Comparison of ENCODE assay signal across 16 cellular contexts in genomic region chr4:185717018-185717726, GRCh38.
DNase-seq lines count a peak whose midpoint lies in the region; TF ChIP-seq lines count a peak whose summit lies in the region.
"Had no signal": no experiment of that assay in that cellular context is flagged by ENCODE, and none has a peak within 500 bp of the region (broad histone marks: within the 10 kb centered on the region; RNA-seq: fewer than 3 reads in every experiment).

No MANE protein-coding gene starts in this region.

- H3K36me3 Mint-ChIP-seq in brain, result peaks cover 31% of the 10 kb centered on the region
- H3K36me3 Mint-ChIP-seq: IgD-negative memory B cell, natural killer cell had no signal

- no peaks in the 10 kb centered on the region for H3K36me3 ChIP-seq in thyroid gland

- H3K27ac Mint-ChIP-seq in brain, result peak overlapping the region in 3 of 5 experiments; percentile 50 to 94 (median 75)
- H3K27ac Mint-ChIP-seq: activated CD8-positive, alpha-beta T cell treated with anti-CD3 and anti-CD28 coated beads, Interleukin-2, amount 10 ng/mL, durations not matched to agents 7 days and 5 days; IgD-negative memory B cell; natural killer cell had no signal

- peak overlapping the region in 1 of 5 experiments; percentile 53 for H3K4me3 Mint-ChIP-seq in brain
- H3K4me3 Mint-ChIP-seq: activated CD8-positive, alpha-beta T cell treated with anti-CD3 and anti-CD28 coated beads, Interleukin-2, amount 10 ng/mL, durations not matched to agents 7 days and 5 days; IgD-negative memory B cell; natural killer cell had no signal

- H3K27me3 Mint-ChIP-seq in brain, result no peaks in the 10 kb centered on the region

- H3K9me3 Mint-ChIP-seq in brain, result peaks cover 0 to 3% (median 0%) of the 10 kb centered on the region in 5 experiments
- H3K9me3 Mint-ChIP-seq: IgD-negative memory B cell, natural killer cell had no signal

- no peak for TF ChIP-seq CTCF in brain (conservative IDR thresholded peaks at IDR 0.05)
- no peak for TF ChIP-seq CTCF in thyroid gland (IDR thresholded peaks at IDR 0.05)
- TF ChIP-seq CTCF in lower leg skin (IDR thresholded peaks at IDR 0.05), result no peak

- H3K27me3 ChIP-seq in thyroid gland, result no peaks in the 10 kb centered on the region

- peaks cover 67% of the 10 kb centered on the region for H3K4me1 Mint-ChIP-seq in brain
- H3K4me1 Mint-ChIP-seq: IgD-negative memory B cell had no signal

- DNase-seq in DMS79 treated with DMSO at 0.1 percent for 48 hours (lab: John Stamatoyannopoulos, UW) (peak; percentile 44), DMS79 (lab: John Stamatoyannopoulos, UW) (no peak), kidney tubule cell (ENCODE audit: low spot score) (peak; percentile 42), thyroid gland (peak; percentile 28), DMS 273 (lab: John Stamatoyannopoulos, UW; ENCODE audit: unreplicated experiment) (no peak), lower leg skin (ENCODE audit: low spot score in 2 of 2) (no peak)
- no peak for DNase-seq in activated CD4-positive, CD25-positive, alpha-beta regulatory T cell (lab: John Stamatoyannopoulos, UW)
- DNase-seq: activated CD8-positive, alpha-beta T cell treated with anti-CD3 and anti-CD28 coated beads, Interleukin-2, amount 10 ng/mL, durations not matched to agents 7 days and 5 days; activated effector memory CD4-positive, alpha-beta T cell treated with Interleukin-2 at 50 U/mL for 16 hours; foreskin fibroblast; natural killer cell; NCI-H146; NK-92 treated with Interleukin-12 subunit alpha and Interleukin-12 subunit beta, amount 100 ng/mL, for 24 hours; stimulated activated naive CD4-positive, alpha-beta T cell had no signal

- WGBS in thyroid gland, 2 donors, result 70 to 72% methylated on average over 17 of the region's 17 CpGs
- WGBS in lower leg skin, 2 donors, result 81 to 84% methylated on average over 17 of the region's 17 CpGs

- no peaks in the 10 kb centered on the region for H3K9me3 ChIP-seq in thyroid gland

- TF ChIP-seq POLR2A in thyroid gland (IDR thresholded peaks at IDR 0.05), result no peak
- no peak for TF ChIP-seq POLR2A in lower leg skin (IDR thresholded peaks at IDR 0.05)

- H3K4me3 ChIP-seq in thyroid gland (replicated peaks in 1 of 3) (no peak overlapping the region), lower leg skin (ENCODE audit: low read depth, poor library complexity, severe bottlenecking) (no peak overlapping the region)

- H3K27ac ChIP-seq in thyroid gland, result peak overlapping the region; percentile 69 to 80 (median 69)

- peaks cover 34 to 58% of the 10 kb centered on the region in 2 donors for H3K4me1 ChIP-seq in thyroid gland

- intact Hi-C loops in thyroid gland (cut with DNase I) (no loop called here), lower leg skin (cut with DNase I; ENCODE audit: low total_unique reads) (no loop called here)

Comparison
In these comparisons a context has a peak if more than half of its experiments do, and no peak if none do; other contexts are left out.
1. DNase-seq: peak in DMS79 treated with DMSO at 0.1 percent for 48 hours (single experiment), kidney tubule cell (single experiment) and thyroid gland (2 of 2); none in DMS79 (single experiment), DMS 273 (single experiment), activated CD4-positive, CD25-positive, alpha-beta regulatory T cell (0 of 4) and lower leg skin (0 of 2).